Comparison of ENCODE assay signal across 35 cellular contexts in genomic region chr2:155427470-155427869, GRCh38.
"Had no signal": no experiment of that assay in that cellular context is flagged by ENCODE, and none has a peak within 500 bp of the region (broad histone marks: within the 10 kb centered on the region; RNA-seq: fewer than 3 reads in every experiment).

No MANE protein-coding gene starts in this region.

- H3K36me3 ChIP-seq: MG63 had no signal

- H3K27ac ChIP-seq: KMS-11 had no signal

- H3K9me3 ChIP-seq: MG63 had no signal

- DNase-seq: Karpas-422, Kasumi-1, MG63, MM.1S, MV-4-11, NCI-H1048, NCI-H1092, NCI-H1092 treated with DMSO at 0.1 percent for 48 hours, NCI-H1105, NCI-H1105 treated with DMSO at 0.1 percent for 48 hours, NCI-H1417, NCI-H1417 treated with DMSO at 0.1 percent for 48 hours, NCI-H1436, NCI-H1436 treated with DMSO at 0.1 percent for 48 hours, NCI-H146, NCI-H1694, NCI-H1694 treated with DMSO at 0.1 percent for 48 hours, NCI-H187, NCI-H187 treated with DMSO at 0.1 percent for 48 hours, NCI-H1930, NCI-H2029, NCI-H2029 treated with DMSO at 0.1 percent for 48 hours, NCI-H2081, NCI-H2081 treated with DMSO at 0.1 percent for 48 hours, NCI-H2107, NCI-H2171, NCI-H2171 treated with DMSO at 0.1 percent for 48 hours, NCI-H2227 treated with DMSO at 0.1 percent for 48 hours, NCI-H226, NCI-H345, NCI-H446, NCI-H446 treated with DMSO at 0.1 percent for 48 hours, NCI-H510A, NCI-H510A treated with DMSO at 0.1 percent for 48 hours had no signal

- H3K9ac ChIP-seq: KMS-11 had no signal

- H3K4me2 ChIP-seq: KMS-11 had no signal

- H3K27me3 ChIP-seq: MG63 had no signal

- H3K4me3 ChIP-seq: MG63 had no signal
